Comparison of ENCODE assay signal across 2 cellular contexts in the genomic region with DNA sequence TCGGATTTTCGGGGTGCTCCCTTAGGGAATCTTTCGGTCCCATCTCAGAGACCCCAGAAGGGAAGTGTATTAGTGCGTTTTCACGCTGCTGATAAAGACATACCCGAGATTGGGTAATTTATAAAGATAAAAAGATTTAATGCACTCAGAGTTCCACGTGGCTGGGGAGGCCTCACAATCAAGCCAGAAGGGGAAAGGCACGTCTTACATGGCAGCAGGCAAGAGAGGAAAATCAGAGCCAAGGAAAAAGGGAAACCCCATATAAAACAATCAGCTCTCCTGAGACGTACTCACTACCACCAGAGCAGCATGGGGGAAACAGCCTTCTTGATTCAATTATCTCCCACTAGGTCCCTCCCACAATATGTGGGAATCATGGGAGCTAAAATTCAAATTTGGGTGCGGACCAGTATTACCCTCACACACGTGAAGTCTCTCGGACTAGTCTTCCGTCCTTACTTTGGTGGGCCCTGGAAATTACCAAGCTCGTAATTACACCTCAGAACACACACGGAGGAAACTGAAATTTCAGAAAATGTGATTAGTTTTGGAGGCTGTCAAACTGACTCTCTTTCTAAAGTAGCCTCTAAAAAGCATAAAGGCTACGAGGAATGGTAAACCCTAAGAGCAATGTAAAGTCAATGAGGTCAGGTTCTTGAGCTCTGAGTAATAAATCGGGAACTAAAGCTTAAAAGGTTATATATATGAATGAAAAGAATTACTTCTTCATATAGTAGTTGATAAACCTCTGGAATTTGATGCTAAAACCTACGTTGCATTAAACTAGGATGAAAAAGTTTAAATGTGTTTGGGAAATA.
TF ChIP-seq lines count a peak whose summit lies in the region.

No MANE protein-coding gene starts in this region.

TF ChIP-seq in HCT116, 20 proteins besides CTCF, POLR2A, EP300 and RAD21:
- TF ChIP-seq CEBPB (IDR thresholded peaks at IDR 0.05; ENCODE audit: low read depth) (peak; percentile 11; the same call in 1 of the 2 replicates), JUND (IDR thresholded peaks at IDR 0.05) (no peak), TCF7L2 (IDR thresholded peaks at IDR 0.05; ENCODE audit: borderline replicate concordance, extremely low read depth, insufficient read depth, insufficient read length) (no peak), CBX3 (IDR thresholded peaks at IDR 0.05; ENCODE audit: low read depth) (peak; percentile 99), ZNF274 (IDR thresholded peaks at IDR 0.05; ENCODE audit: low read depth, low read length) (no peak), EGR1 (IDR thresholded peaks at IDR 0.05; ENCODE audit: low read depth) (no peak; the same call in 1 of the 2 replicates), POLR2AphosphoS5 (IDR thresholded peaks at IDR 0.05; ENCODE audit: low read depth, low read length) (no peak)
- TF ChIP-seq, protein P1, sequence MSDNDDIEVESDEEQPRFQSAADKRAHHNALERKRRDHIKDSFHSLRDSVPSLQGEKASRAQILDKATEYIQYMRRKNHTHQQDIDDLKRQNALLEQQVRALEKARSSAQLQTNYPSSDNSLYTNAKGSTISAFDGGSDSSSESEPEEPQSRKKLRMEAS (IDR thresholded peaks at IDR 0.05): peak; percentile 89

TF ChIP-seq in liver, 16 proteins besides CTCF, POLR2A, EP300 and RAD21:
- TF ChIP-seq, protein P1 (IDR thresholded peaks at IDR 0.05): peak; percentile 69
- no peak for TF ChIP-seq HNF4A (conservative IDR thresholded peaks at IDR 0.05)
